Comparison of ENCODE assay signal across 1 cellular context in the genomic region with DNA sequence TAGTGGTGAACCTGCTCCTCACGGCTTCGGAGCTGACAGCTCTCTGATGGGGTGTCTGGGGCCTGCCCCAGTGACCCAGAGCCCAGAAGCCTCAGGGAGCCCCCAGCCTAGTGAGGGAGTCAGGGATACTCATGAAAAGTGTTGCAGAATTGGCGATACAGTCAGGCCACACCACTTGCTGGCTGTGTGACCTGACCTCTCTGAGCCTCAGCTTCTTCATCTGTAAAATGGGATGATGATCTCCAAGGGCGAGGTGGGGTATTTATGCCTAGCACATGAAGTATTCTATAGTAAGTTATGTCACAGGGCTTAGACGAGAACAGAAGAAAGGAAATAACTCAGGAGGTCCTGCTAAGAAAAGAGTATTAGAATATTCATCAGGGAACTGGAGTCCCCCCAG.
TF ChIP-seq lines count a peak whose summit lies in the region.

No MANE protein-coding gene starts in this region.

TF ChIP-seq in HepG2, 621 proteins besides CTCF, POLR2A, EP300 and RAD21 (continued from another document):
- TF ChIP-seq KDM1A (CRISPR knock-in tag; IDR thresholded peaks at IDR 0.05) (peak; percentile 29; the same call in 1 of the 2 replicates), ZNF629 (CRISPR knock-in tag; conservative IDR thresholded peaks at IDR 0.05) (peak; percentile 90), ZMYM3 (CRISPR knock-in tag; IDR thresholded peaks at IDR 0.05) (peak; percentile 76), RFX1 (IDR thresholded peaks at IDR 0.05) (no peak)
